ENCODE assay signal across 1 cellular context in the genomic region with DNA sequence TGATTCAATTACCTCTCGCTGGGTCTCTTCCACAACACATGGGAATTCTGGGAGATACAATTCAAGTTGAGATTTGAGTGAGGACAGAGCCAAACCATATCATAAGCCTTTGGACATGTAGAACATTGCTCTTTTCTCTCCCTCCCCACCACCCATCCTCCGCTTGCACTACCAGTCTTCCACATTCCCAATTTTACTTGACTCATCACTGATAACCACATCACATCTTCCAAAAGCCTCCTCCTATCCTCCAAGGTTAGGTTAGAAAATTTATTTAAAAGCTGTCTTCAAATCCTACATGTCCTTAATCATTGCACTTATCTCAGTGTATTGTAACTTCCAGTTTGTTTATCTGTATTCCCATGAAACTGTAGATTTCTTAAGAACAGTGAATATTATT.
TF ChIP-seq lines count a peak whose summit lies in the region.

No MANE protein-coding gene starts in this region.

TF ChIP-seq in IMR-90, 13 proteins besides CTCF, POLR2A, EP300 and RAD21:
- TF ChIP-seq RFX5 (IDR thresholded peaks at IDR 0.05; ENCODE audit: low read depth, low read length) (no peak), NFE2L2 (IDR thresholded peaks at IDR 0.05; ENCODE audit: low read depth, low read length) (no peak), MAZ (IDR thresholded peaks at IDR 0.05; ENCODE audit: borderline replicate concordance, low read depth, low read length) (no peak), SMC3 (IDR thresholded peaks at IDR 0.05; ENCODE audit: low read depth, low read length) (no peak), RCOR1 (IDR thresholded peaks at IDR 0.05; ENCODE audit: insufficient replicate concordance, low read length) (no peak), MXI1 (IDR thresholded peaks at IDR 0.05; ENCODE audit: borderline replicate concordance, low read depth, low read length) (no peak), FOS (IDR thresholded peaks at IDR 0.05; ENCODE audit: low read depth, low read length) (no peak), BHLHE40 (IDR thresholded peaks at IDR 0.05; ENCODE audit: low read depth, low read length) (no peak), MAFK (IDR thresholded peaks at IDR 0.05; ENCODE audit: low read depth, low read length) (no peak), CEBPB (IDR thresholded peaks at IDR 0.05; ENCODE audit: low read depth, low read length) (no peak), CHD1 (IDR thresholded peaks at IDR 0.05; ENCODE audit: low read depth, low read length) (no peak)
- TF ChIP-seq, protein P1, sequence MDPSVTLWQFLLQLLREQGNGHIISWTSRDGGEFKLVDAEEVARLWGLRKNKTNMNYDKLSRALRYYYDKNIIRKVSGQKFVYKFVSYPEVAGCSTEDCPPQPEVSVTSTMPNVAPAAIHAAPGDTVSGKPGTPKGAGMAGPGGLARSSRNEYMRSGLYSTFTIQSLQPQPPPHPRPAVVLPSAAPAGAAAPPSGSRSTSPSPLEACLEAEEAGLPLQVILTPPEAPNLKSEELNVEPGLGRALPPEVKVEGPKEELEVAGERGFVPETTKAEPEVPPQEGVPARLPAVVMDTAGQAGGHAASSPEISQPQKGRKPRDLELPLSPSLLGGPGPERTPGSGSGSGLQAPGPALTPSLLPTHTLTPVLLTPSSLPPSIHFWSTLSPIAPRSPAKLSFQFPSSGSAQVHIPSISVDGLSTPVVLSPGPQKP (IDR thresholded peaks at IDR 0.05; ENCODE audit: borderline replicate concordance, low read depth, low read length) = no peak
- TF ChIP-seq, protein P2, sequence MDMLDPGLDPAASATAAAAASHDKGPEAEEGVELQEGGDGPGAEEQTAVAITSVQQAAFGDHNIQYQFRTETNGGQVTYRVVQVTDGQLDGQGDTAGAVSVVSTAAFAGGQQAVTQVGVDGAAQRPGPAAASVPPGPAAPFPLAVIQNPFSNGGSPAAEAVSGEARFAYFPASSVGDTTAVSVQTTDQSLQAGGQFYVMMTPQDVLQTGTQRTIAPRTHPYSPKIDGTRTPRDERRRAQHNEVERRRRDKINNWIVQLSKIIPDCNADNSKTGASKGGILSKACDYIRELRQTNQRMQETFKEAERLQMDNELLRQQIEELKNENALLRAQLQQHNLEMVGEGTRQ (IDR thresholded peaks at IDR 0.05; ENCODE audit: low read depth, low read length) = no peak
